14 cellular contexts compared by ENCODE assay signal in genomic region chr3:189322339-189322738, GRCh38.
A peak's percentile ranks its signal among the peaks of the same experiment; 100 is the strongest.
DNase-seq lines count a peak whose midpoint lies in the region; ATAC-seq and TF ChIP-seq lines count a peak whose summit lies in the region.
"Had no signal": no experiment of that assay in that cellular context is flagged by ENCODE, and none has a peak within 500 bp of the region (broad histone marks: within the 10 kb centered on the region; RNA-seq: fewer than 3 reads in every experiment).

No MANE protein-coding gene starts in this region.

- TF ChIP-seq POLR2A in uterus (IDR thresholded peaks at IDR 0.05) = no peak

- H3F3A ChIP-seq in PC-9 (ENCODE audit: insufficient read depth, low read depth) = peaks cover 51% of the 10 kb centered on the region

- peaks cover 3% of the 10 kb centered on the region for H3K36me3 Mint-ChIP-seq in activated naive CD4-positive, alpha-beta T cell treated with anti-CD3 and anti-CD28 coated beads, Interleukin-2, amount 50 U/mL, for 24 hours
- peaks cover 92% of the 10 kb centered on the region for H3K36me3 Mint-ChIP-seq in activated T-helper 2 cell treated with anti-CD3 and anti-CD28 coated beads, Interferon-gamma antibody, Interleukin-2, Interleukin-4, amounts not matched to agents 10 μg/mL and 5 μg/mL and 100 μg/mL, durations not matched to agents 14 hours and 24 hours and 36 hours (ENCODE audit: low read depth)

- peaks cover 13% of the 10 kb centered on the region for H3K9me3 Mint-ChIP-seq in activated naive CD4-positive, alpha-beta T cell treated with anti-CD3 and anti-CD28 coated beads, Interleukin-2, amount 50 U/mL, for 24 hours
- peaks cover 36% of the 10 kb centered on the region for H3K9me3 Mint-ChIP-seq in activated T-helper 2 cell treated with anti-CD3 and anti-CD28 coated beads, Interferon-gamma antibody, Interleukin-2, Interleukin-4, amounts not matched to agents 10 μg/mL and 5 μg/mL and 100 μg/mL, durations not matched to agents 14 hours and 24 hours and 36 hours

- H3K9me2 ChIP-seq in PC-9 (ENCODE audit: insufficient read depth) = no peaks in the 10 kb centered on the region

- H3K4me1 Mint-ChIP-seq in activated naive CD4-positive, alpha-beta T cell treated with anti-CD3 and anti-CD28 coated beads, Interleukin-2, amount 50 U/mL, for 24 hours = peaks cover 80% of the 10 kb centered on the region
- H3K4me1 Mint-ChIP-seq in activated T-helper 2 cell treated with anti-CD3 and anti-CD28 coated beads, Interferon-gamma antibody, Interleukin-2, Interleukin-4, amounts not matched to agents 10 μg/mL and 5 μg/mL and 100 μg/mL, durations not matched to agents 14 hours and 24 hours and 36 hours (ENCODE audit: low read depth) = peaks cover 89% of the 10 kb centered on the region

- peak overlapping the region; percentile 38 for H3K27ac Mint-ChIP-seq in activated naive CD4-positive, alpha-beta T cell treated with anti-CD3 and anti-CD28 coated beads, Interleukin-2, amount 50 U/mL, for 24 hours
- H3K27ac Mint-ChIP-seq in activated T-helper 2 cell treated with anti-CD3 and anti-CD28 coated beads, Interferon-gamma antibody, Interleukin-2, Interleukin-4, amounts not matched to agents 10 μg/mL and 5 μg/mL and 100 μg/mL, durations not matched to agents 14 hours and 24 hours and 36 hours = peak overlapping the region; percentile 100

- intact Hi-C loops in PC-9 (cut with micrococcal nuclease; ENCODE audit: unreplicated experiment) (loop anchor here (5.0 to 10.0 kb wide), 2 partner anchors 340 to 1588 kb away; no protein-coding TSS in a partner anchor), upper lobe of right lung (cut with DNase I) (no loop called here), uterus (cut with DNase I; ENCODE audit: low total_unique reads) (no loop called here)
- intact Hi-C loops in activated T-helper 2 cell treated with anti-CD3 and anti-CD28 coated beads, Interferon-gamma antibody, Interleukin-2, Interleukin-4, amounts not matched to agents 10 μg/mL and 5 μg/mL and 100 μg/mL, durations not matched to agents 14 hours and 24 hours and 36 hours (cut with micrococcal nuclease) = loop anchor here (5.0 kb wide), 1 partner anchor 625 kb away; no protein-coding TSS in a partner anchor

- H3K27me3 Mint-ChIP-seq in activated naive CD4-positive, alpha-beta T cell treated with anti-CD3 and anti-CD28 coated beads, Interleukin-2, amount 50 U/mL, for 24 hours = no peaks in the 10 kb centered on the region
- no peaks in the 10 kb centered on the region for H3K27me3 Mint-ChIP-seq in activated T-helper 2 cell treated with anti-CD3 and anti-CD28 coated beads, Interferon-gamma antibody, Interleukin-2, Interleukin-4, amounts not matched to agents 10 μg/mL and 5 μg/mL and 100 μg/mL, durations not matched to agents 14 hours and 24 hours and 36 hours (ENCODE audit: low read depth)

- POLR2A ChIA-PET in PC-9 (lab: Charles Lee; ENCODE audit: unreplicated experiment) = no interaction called here

- no peak overlapping the region for H3K4me3 Mint-ChIP-seq in activated naive CD4-positive, alpha-beta T cell treated with anti-CD3 and anti-CD28 coated beads, Interleukin-2, amount 50 U/mL, for 24 hours
- H3K4me3 Mint-ChIP-seq in activated T-helper 2 cell treated with anti-CD3 and anti-CD28 coated beads, Interferon-gamma antibody, Interleukin-2, Interleukin-4, amounts not matched to agents 10 μg/mL and 5 μg/mL and 100 μg/mL, durations not matched to agents 14 hours and 24 hours and 36 hours (ENCODE audit: low read depth) = no peak overlapping the region

- H3K79me2 ChIP-seq in PC-9 (ENCODE audit: low read depth) = no peaks in the 10 kb centered on the region

- H2AFZ ChIP-seq in PC-9 = no peak overlapping the region

- BruUV-seq in PC-9 (replicated peaks; lab: Mats Ljungman, UMichigan) = no TSS peak

- peaks cover 51% of the 10 kb centered on the region for H3K4me1 ChIP-seq in PC-9 (replicated peaks; ENCODE audit: insufficient read depth)
- peaks cover 10% of the 10 kb centered on the region for H3K4me1 ChIP-seq in upper lobe of right lung
- H3K4me1 ChIP-seq in uterus = no peaks in the 10 kb centered on the region

- H3K9me3 ChIP-seq in PC-9 (ENCODE audit: insufficient read depth, low read depth) (peaks cover 49% of the 10 kb centered on the region), upper lobe of right lung (no peaks in the 10 kb centered on the region), uterus (no peaks in the 10 kb centered on the region)
- H3K9me3 ChIP-seq: BLaER1, MG63 had no signal

- CTCF ChIA-PET in PC-9 (lab: Charles Lee) = no interaction called here

- H3K4me2 ChIP-seq in PC-9 = no peak overlapping the region
- H3K4me2 ChIP-seq: BLaER1 had no signal

- H3K27ac ChIP-seq in PC-9 (no peak overlapping the region), upper lobe of right lung (no peak overlapping the region), uterus (no peak overlapping the region)
- H3K27ac ChIP-seq: BLaER1, RWPE1 had no signal

- H3K4me3 ChIP-seq in PC-9 (0 out of 2 replicates have a peak overlapping the region, but pooled peaks have one; percentile 1), upper lobe of right lung (no peak overlapping the region), uterus (no peak overlapping the region)
- H3K4me3 ChIP-seq: BLaER1, MG63 had no signal

- TF ChIP-seq CTCF in PC-9 (conservative IDR thresholded peaks at IDR 0.05) = no peak
- TF ChIP-seq CTCF in upper lobe of right lung (IDR thresholded peaks at IDR 0.05) = no peak
- no peak for TF ChIP-seq CTCF in uterus (IDR thresholded peaks at IDR 0.05)

- peak; percentile 19 for ATAC-seq in upper lobe of right lung

- H3K27me3 ChIP-seq in PC-9 (ENCODE audit: insufficient read depth, low read depth) (no peaks in the 10 kb centered on the region), upper lobe of right lung (no peaks in the 10 kb centered on the region), uterus (no peaks in the 10 kb centered on the region)
- H3K27me3 ChIP-seq: MG63 had no signal

- no peak for DNase-seq in activated naive CD4-positive, alpha-beta T cell treated with anti-CD3 and anti-CD28 coated beads, Interleukin-2, amount 50 U/mL, for 16 hours
- DNase-seq in PC-9 (no peak), upper lobe of right lung (no peak), uterus (no peak), NCI-H2227 treated with DMSO at 0.1 percent for 48 hours (lab: John Stamatoyannopoulos, UW) (no peak)
- DNase-seq in activated T-helper 2 cell treated with anti-CD3 and anti-CD28 coated beads, Interferon-gamma antibody, Interleukin-2, Interleukin-4, amounts not matched to agents 10 μg/mL and 5 μg/mL and 100 μg/mL, durations not matched to agents 14 hours and 24 hours and 36 hours (ENCODE audit: low spot score) = no peak
- DNase-seq: DMS 273 treated with DMSO at 0.1 percent for 48 hours, KG1, MG63, NCI-H187 treated with DMSO at 0.1 percent for 48 hours, NCI-H510A treated with DMSO at 0.1 percent for 48 hours had no signal

- peaks cover 32% of the 10 kb centered on the region for H3K36me3 ChIP-seq in PC-9 (ENCODE audit: low read depth)
- no peaks in the 10 kb centered on the region for H3K36me3 ChIP-seq in upper lobe of right lung
- no peaks in the 10 kb centered on the region for H3K36me3 ChIP-seq in uterus
- H3K36me3 ChIP-seq: BLaER1, MG63 had no signal

- no peaks in the 10 kb centered on the region for H4K20me1 ChIP-seq in PC-9 (ENCODE audit: insufficient read depth)
- H4K20me1 ChIP-seq: BLaER1 had no signal

Comparison
In these comparisons a context has a peak if more than half of its experiments do, and no peak if none do; other contexts are left out.
1. intact Hi-C loops: an anchor here in PC-9 (5.0 to 10.0 kb wide) and activated T-helper 2 cell treated with anti-CD3 and anti-CD28 coated beads, Interferon-gamma antibody, Interleukin-2, Interleukin-4, amounts not matched to agents 10 μg/mL and 5 μg/mL and 100 μg/mL, durations not matched to agents 14 hours and 24 hours and 36 hours (5.0 kb wide); none called in upper lobe of right lung and uterus.